Comparison of ENCODE assay signal across 21 cellular contexts in genomic region chr3:127444761-127445160, GRCh38.
DNase-seq lines count a peak whose midpoint lies in the region; ATAC-seq, FAIRE-seq and TF ChIP-seq lines count a peak whose summit lies in the region.
"Had no signal": no experiment of that assay in that cellular context is flagged by ENCODE, and none has a peak within 500 bp of the region (broad histone marks: within the 10 kb centered on the region; RNA-seq: fewer than 3 reads in every experiment).

No MANE protein-coding gene starts in this region.

- TF ChIP-seq CTCF in CD14-positive monocyte (IDR thresholded peaks at IDR 0.05) (no peak), kidney (IDR thresholded peaks at IDR 0.05; ENCODE audit: borderline replicate concordance, extremely low read depth, insufficient read depth) (no peak), sigmoid colon (IDR thresholded peaks at IDR 0.05) (no peak)

- H3K4me3 ChIP-seq in kidney (ENCODE audit: low read length in 2 of 2) = no peak overlapping the region
- no peak overlapping the region for H3K4me3 ChIP-seq in sigmoid colon

- H3K27ac ChIP-seq in kidney (ENCODE audit: low read depth in 2 of 2, low read length in 2 of 2) (no peak overlapping the region), sigmoid colon (no peak overlapping the region)
- H3K27ac ChIP-seq: 22Rv1, C4-2B, HL-60 had no signal

- no peak overlapping the region for H3K27ac Mint-ChIP-seq in activated T-cell treated with anti-CD3 and anti-CD28 coated beads, Interleukin-2, amount 50 U/mL, for 24 hours
- no peak overlapping the region for H3K27ac Mint-ChIP-seq in activated T-cell treated with anti-CD3 and anti-CD28 coated beads, Interleukin-2, amount 50 U/mL, for 72 hours
- H3K27ac Mint-ChIP-seq in CD14-positive monocyte = no peak overlapping the region
- H3K27ac Mint-ChIP-seq: IgD-negative memory B cell had no signal

- H3K36me3 ChIP-seq in kidney (ENCODE audit: control insufficient read depth in 1 of 2, insufficient read depth in 2 of 2, low read length in 2 of 2) (no peaks in the 10 kb centered on the region), sigmoid colon (no peaks in the 10 kb centered on the region)

- no peaks in the 10 kb centered on the region for H3K36me3 Mint-ChIP-seq in activated T-cell treated with anti-CD3 and anti-CD28 coated beads, Interleukin-2, amount 50 U/mL, for 24 hours (ENCODE audit: low read depth)
- no peaks in the 10 kb centered on the region for H3K36me3 Mint-ChIP-seq in activated T-cell treated with anti-CD3 and anti-CD28 coated beads, Interleukin-2, amount 50 U/mL, for 72 hours (ENCODE audit: insufficient read depth in 2 of 2)
- H3K36me3 Mint-ChIP-seq in CD14-positive monocyte = no peaks in the 10 kb centered on the region
- H3K36me3 Mint-ChIP-seq: IgD-negative memory B cell had no signal

- no peaks in the 10 kb centered on the region for H3K4me1 Mint-ChIP-seq in activated T-cell treated with anti-CD3 and anti-CD28 coated beads, Interleukin-2, amount 50 U/mL, for 24 hours (ENCODE audit: low read depth)
- no peaks in the 10 kb centered on the region for H3K4me1 Mint-ChIP-seq in activated T-cell treated with anti-CD3 and anti-CD28 coated beads, Interleukin-2, amount 50 U/mL, for 72 hours (ENCODE audit: low read depth)
- no peaks in the 10 kb centered on the region for H3K4me1 Mint-ChIP-seq in CD14-positive monocyte

- peak; percentile 2 for DNase-seq in activated T-cell treated with anti-CD3 and anti-CD28 coated beads, Interleukin-2, amount 50 U/mL, for 24 hours
- DNase-seq in activated T-cell treated with anti-CD3 and anti-CD28 coated beads, Interleukin-2, amount 50 U/mL, for 72 hours = no peak
- DNase-seq in CD14-positive monocyte (ENCODE audit: low spot score) (peak; percentile 5), kidney (peak; percentile 62), sigmoid colon (peak; percentile 32), activated T-cell treated with anti-CD3 and anti-CD28 coated beads for 4 hours (no peak), NCI-H1092 treated with DMSO at 0.1 percent for 48 hours (lab: John Stamatoyannopoulos, UW) (no peak)
- DNase-seq: AML-193, DMS79, HCEC 1CT, Karpas-422, NCI-H1436, NCI-H1930, NCI-H226, NCI-H524, RPMI8226 had no signal

- 76 to 86% methylated on average over 2 of the region's 2 CpGs for whole genome bisulfite sequencing in sigmoid colon, 2 donors

- H3K4me1 ChIP-seq in kidney (ENCODE audit: control insufficient read depth in 1 of 2, insufficient read depth in 1 of 2, low read depth in 1 of 2, low read length in 2 of 2) = no peaks in the 10 kb centered on the region
- H3K4me1 ChIP-seq in sigmoid colon = no peaks in the 10 kb centered on the region

- no peak overlapping the region for H3K9ac ChIP-seq in kidney (ENCODE audit: low read length in 2 of 2)

- peaks cover 0 to 21% (median under 1%) of the 10 kb centered on the region in 3 donors for H3K27me3 ChIP-seq in sigmoid colon

- no peak for FAIRE-seq in kidney (lab: Jason Lieb, UNC)

- H3K27me3 Mint-ChIP-seq in activated T-cell treated with anti-CD3 and anti-CD28 coated beads, Interleukin-2, amount 50 U/mL, for 24 hours = peaks cover 6% of the 10 kb centered on the region
- H3K27me3 Mint-ChIP-seq in activated T-cell treated with anti-CD3 and anti-CD28 coated beads, Interleukin-2, amount 50 U/mL, for 72 hours (ENCODE audit: low read depth) = peaks cover 5% of the 10 kb centered on the region
- peaks cover 6 to 11% (median 8%) of the 10 kb centered on the region in 3 donors for H3K27me3 Mint-ChIP-seq in CD14-positive monocyte (ENCODE audit: low read depth in 3 of 3)

- no peak for TF ChIP-seq EP300 in sigmoid colon (IDR thresholded peaks at IDR 0.05)

- ATAC-seq in activated T-cell treated with anti-CD3 and anti-CD28 coated beads, Interleukin-2, amount 50 U/mL, for 72 hours (replicated peaks in 1 of 2) = no peak
- ATAC-seq in GM21576 (IDR thresholded peaks at IDR 0.05; ENCODE audit: unreplicated experiment) = no peak

- no peaks in the 10 kb centered on the region for H3K9me3 Mint-ChIP-seq in activated T-cell treated with anti-CD3 and anti-CD28 coated beads, Interleukin-2, amount 50 U/mL, for 24 hours
- H3K9me3 Mint-ChIP-seq in activated T-cell treated with anti-CD3 and anti-CD28 coated beads, Interleukin-2, amount 50 U/mL, for 72 hours = no peaks in the 10 kb centered on the region
- H3K9me3 Mint-ChIP-seq in CD14-positive monocyte = peaks cover 0 to 5% (median 0%) of the 10 kb centered on the region in 7 donors
- H3K9me3 Mint-ChIP-seq: IgD-negative memory B cell had no signal

- no peak overlapping the region for H3K4me3 Mint-ChIP-seq in activated T-cell treated with anti-CD3 and anti-CD28 coated beads, Interleukin-2, amount 50 U/mL, for 24 hours
- H3K4me3 Mint-ChIP-seq in activated T-cell treated with anti-CD3 and anti-CD28 coated beads, Interleukin-2, amount 50 U/mL, for 72 hours = no peak overlapping the region
- H3K4me3 Mint-ChIP-seq in CD14-positive monocyte = no peak overlapping the region
- H3K4me3 Mint-ChIP-seq: IgD-negative memory B cell had no signal

- intact Hi-C loops in CD14-positive monocyte (cut with micrococcal nuclease) = no loop called here
- intact Hi-C loops in kidney (cut with DNase I) = no loop called here
- intact Hi-C loops in sigmoid colon (cut with DNase I) = no loop called here

- no peak for TF ChIP-seq POLR2A in sigmoid colon (IDR thresholded peaks at IDR 0.05)

- H3K9me3 ChIP-seq in kidney (ENCODE audit: control insufficient read depth in 1 of 2, low read length in 2 of 2) (no peaks in the 10 kb centered on the region), sigmoid colon (no peaks in the 10 kb centered on the region)

Comparison
In these comparisons a context has a peak if more than half of its experiments do, and no peak if none do; other contexts are left out.
1. DNase-seq: peak in activated T-cell treated with anti-CD3 and anti-CD28 coated beads, Interleukin-2, amount 50 U/mL, for 24 hours (single experiment), CD14-positive monocyte (single experiment), kidney (single experiment) and sigmoid colon (single experiment); none in activated T-cell treated with anti-CD3 and anti-CD28 coated beads, Interleukin-2, amount 50 U/mL, for 72 hours (0 of 2), activated T-cell treated with anti-CD3 and anti-CD28 coated beads for 4 hours (single experiment) and NCI-H1092 treated with DMSO at 0.1 percent for 48 hours (single experiment).